ENCODE assay signal across 16 cellular contexts in genomic region chr14:66918527-66918926, GRCh38.
DNase-seq lines count a peak whose midpoint lies in the region; ATAC-seq and TF ChIP-seq lines count a peak whose summit lies in the region.
"Had no signal": no experiment of that assay in that cellular context is flagged by ENCODE, and none has a peak within 500 bp of the region (broad histone marks: within the 10 kb centered on the region; RNA-seq: fewer than 3 reads in every experiment).

No MANE protein-coding gene starts in this region.

- H3K9ac ChIP-seq in endodermal cell (ENCODE audit: extremely low read depth, low read length, poor library complexity, severe bottlenecking), result no peak overlapping the region
- no peak overlapping the region for H3K9ac ChIP-seq in mesendoderm (ENCODE audit: low read length)

- no peak overlapping the region for H3K18ac ChIP-seq in mesendoderm (ENCODE audit: low read length)

- no peak overlapping the region for H2BK5ac ChIP-seq in mesendoderm (ENCODE audit: low read length)

- H2BK120ac ChIP-seq in mesendoderm (ENCODE audit: low read depth, low read length), result no peak overlapping the region

- intact Hi-C loops in testis (cut with DNase I; ENCODE audit: low total_unique reads), result no loop called here

- no peaks in the 10 kb centered on the region for H3K79me2 ChIP-seq in mesendoderm (ENCODE audit: control insufficient read depth, insufficient read depth, low read length)

- no peaks in the 10 kb centered on the region for H3K27me3 Mint-ChIP-seq in endodermal cell (ENCODE audit: insufficient read depth)
- H3K27me3 Mint-ChIP-seq: CD4-positive, alpha-beta memory T cell had no signal

- H3K36me3 Mint-ChIP-seq in endodermal cell (ENCODE audit: low read depth), result peaks cover 12% of the 10 kb centered on the region

- H3K27me3 ChIP-seq in endodermal cell (ENCODE audit: control insufficient read depth, insufficient read depth, low read length, poor library complexity, severe bottlenecking) (no peaks in the 10 kb centered on the region), mesendoderm (ENCODE audit: insufficient read depth, low read length, poor library complexity) (no peaks in the 10 kb centered on the region), testis (no peaks in the 10 kb centered on the region)

- H4K8ac ChIP-seq in mesendoderm (ENCODE audit: low read depth, low read length), result no peak overlapping the region

- H3K4me1 Mint-ChIP-seq in endodermal cell, result peaks cover 5% of the 10 kb centered on the region
- H3K4me1 Mint-ChIP-seq: CD4-positive, alpha-beta memory T cell; GM23338; H9 had no signal

- no peak overlapping the region for H3K4me2 ChIP-seq in mesendoderm (ENCODE audit: low read length)
- H3K4me2 ChIP-seq: GM23338 had no signal

- H3K36me3 ChIP-seq in endodermal cell (ENCODE audit: control insufficient read depth, insufficient read depth, low read length) (peaks cover 6% of the 10 kb centered on the region), mesendoderm (ENCODE audit: control insufficient read depth, insufficient read depth, low read length) (no peaks in the 10 kb centered on the region), testis (ENCODE audit: low read depth, missing control alignments) (no peaks in the 10 kb centered on the region)

- peak overlapping the region; percentile 39 for H3K4me3 ChIP-seq in endodermal cell (ENCODE audit: low read length)
- no peak overlapping the region for H3K4me3 ChIP-seq in mesendoderm (ENCODE audit: low read length)
- no peak overlapping the region for H3K4me3 ChIP-seq in testis
- H3K4me3 ChIP-seq: GM12878, GM23338 had no signal

- H3K9me3 ChIP-seq in endodermal cell (ENCODE audit: control insufficient read depth, low read length) (no peaks in the 10 kb centered on the region), testis (no peaks in the 10 kb centered on the region)

- H3K4me1 ChIP-seq in endodermal cell (ENCODE audit: control insufficient read depth, insufficient read depth, low read length) (peaks cover 8% of the 10 kb centered on the region), mesendoderm (ENCODE audit: control insufficient read depth, low read depth, low read length) (peaks cover 2% of the 10 kb centered on the region), testis (no peaks in the 10 kb centered on the region)

- no peak overlapping the region for H3K4me3 Mint-ChIP-seq in endodermal cell
- H3K4me3 Mint-ChIP-seq: CD4-positive, alpha-beta memory T cell; GM23338; H9 had no signal

- TF ChIP-seq POLR2A in testis (IDR thresholded peaks at IDR 0.05), result no peak

- H3K79me1 ChIP-seq in mesendoderm (ENCODE audit: low read length), result no peaks in the 10 kb centered on the region

- no peak overlapping the region for H3K27ac ChIP-seq in endodermal cell (ENCODE audit: low read depth, low read length)
- H3K27ac ChIP-seq in mesendoderm (ENCODE audit: low read depth, low read length), result no peak overlapping the region
- no peak overlapping the region for H3K27ac ChIP-seq in testis

- no peak overlapping the region for H2BK15ac ChIP-seq in mesendoderm (replicated peaks; ENCODE audit: low read depth)

- 91 to 100% methylated on average over 3 to 5 of the region's 5 CpGs for WGBS in endodermal cell (ENCODE audit: insufficient coverage in 1 of 2, insufficient read length in 1 of 2), 2 experiments
- no CpG with 5 or more reads among the region's 5 CpGs for WGBS in mesendoderm (ENCODE audit: extremely low coverage, insufficient coverage, low lambda C conversion rate)
- 89% methylated on average over 5 of the region's 5 CpGs for WGBS in testis, 2 donors

- H3K27ac Mint-ChIP-seq in endodermal cell, result peak overlapping the region; percentile 80
- H3K27ac Mint-ChIP-seq: CD4-positive, alpha-beta memory T cell; GM23338; H9 had no signal

- H3K9me3 Mint-ChIP-seq in endodermal cell, result peaks cover 10% of the 10 kb centered on the region

- no peak overlapping the region for H3K23ac ChIP-seq in mesendoderm (ENCODE audit: low read length)

- no peak for ATAC-seq in GM21576 (IDR thresholded peaks at IDR 0.05; ENCODE audit: unreplicated experiment)
- ATAC-seq in GM18517 (IDR thresholded peaks at IDR 0.05; ENCODE audit: unreplicated experiment), result no peak
- ATAC-seq: GM12878, GM23338, HCT116 had no signal

- no peak overlapping the region for H3K4ac ChIP-seq in mesendoderm (ENCODE audit: low read depth, low read length)

- no peak for TF ChIP-seq CTCF in endodermal cell (conservative IDR thresholded peaks at IDR 0.05)
- no peak for TF ChIP-seq CTCF in testis (IDR thresholded peaks at IDR 0.05)

- peak; percentile 17 for DNase-seq in ELF-1 (ENCODE audit: low read depth, low spot score)
- no peak for DNase-seq in endodermal cell
- peak; percentile 85 for DNase-seq in mesendoderm
- no peak for DNase-seq in testis
- DNase-seq: C1 segment of cervical spinal cord; CD4-positive, alpha-beta memory T cell; COR-L47; DMS153; DND-41; GDM1; H9 had no signal

- H3K56ac ChIP-seq in mesendoderm (ENCODE audit: low read length), result no peak overlapping the region

- H4K5ac ChIP-seq in mesendoderm (ENCODE audit: low read length), result no peak overlapping the region

- no peak overlapping the region for H2AK5ac ChIP-seq in mesendoderm (ENCODE audit: low read length)

Comparison
In these comparisons a context has a peak if more than half of its experiments do, and no peak if none do; other contexts are left out.
1. DNase-seq: peak in ELF-1 (single experiment) and mesendoderm (single experiment); none in endodermal cell (single experiment) and testis (single experiment).